ENCODE assay signal across 22 cellular contexts in genomic region chr2:120353931-120354330, GRCh38. TPM values are rescaled to one million over a fixed set of nuclear protein-coding genes. Genes with fewer than 3 reads are reported as not detected.
"Had no signal": no experiment of that assay in that cellular context is flagged by ENCODE, and none has a peak within 500 bp of the region (broad histone marks: within the 10 kb centered on the region; RNA-seq: fewer than 3 reads in every experiment).

No MANE protein-coding gene starts in this region.

- H3K9me2 ChIP-seq: SK-N-SH had no signal

- H3K4me2 ChIP-seq: KMS-11, SK-N-SH had no signal

- H3K27ac ChIP-seq: HL-60, KMS-11 had no signal

- H3K4me3 Mint-ChIP-seq: IgD-negative memory B cell had no signal

- H3K9ac ChIP-seq: KMS-11, SK-N-SH had no signal

- DNase-seq: Kasumi-1, MM.1S, NCI-H1092 treated with DMSO at 0.1 percent for 48 hours, NCI-H1436, NCI-H187, NCI-H2029, NCI-H2081 treated with DMSO at 0.1 percent for 48 hours, NCI-H2171, NCI-H226, NCI-H446, NCI-H510A, NCI-H524 treated with DMSO at 0.1 percent for 48 hours, NCI-H69, NCI-H774, RPMI8226, SHP77, SK-N-SH had no signal

- H3K4me3 ChIP-seq: K562 had no signal

- H3K9me3 Mint-ChIP-seq: IgD-negative memory B cell had no signal

- ATAC-seq: K562 had no signal

- H3K9me3 ChIP-seq: SK-N-SH had no signal

- H3K36me3 Mint-ChIP-seq: IgD-negative memory B cell had no signal

RNA-seq across cellular contexts. Expression of gene INHBB, which starts 8.0 kb away (rescaled TPM):
- total RNA-seq: K562, SK-MEL-5 had no signal
- polyA plus RNA-seq: IgD-negative memory B cell, K562 had no signal
